ENCODE assay signal across 21 cellular contexts in the genomic region with DNA sequence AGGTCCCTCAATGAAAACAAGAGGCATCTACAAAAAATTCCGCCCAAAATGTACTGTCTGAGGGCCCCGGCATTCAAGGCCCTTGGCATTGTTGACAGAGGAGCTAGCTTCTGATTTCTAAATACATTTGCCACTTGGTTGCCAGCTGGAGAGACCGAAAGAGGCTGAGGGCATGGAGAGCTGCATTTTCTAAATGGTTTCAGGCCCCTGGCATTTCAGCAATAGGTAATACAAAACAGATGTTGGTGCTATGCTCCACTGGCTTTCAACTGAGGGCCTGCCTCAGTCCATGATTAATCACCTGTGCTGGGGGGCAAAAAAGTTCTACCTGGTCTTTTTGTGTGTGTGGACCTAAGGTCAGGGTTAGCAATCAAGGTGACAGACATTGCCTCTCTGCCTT.
A peak's percentile ranks its signal among the peaks of the same experiment; 100 is the strongest.
DNase-seq lines count a peak whose midpoint lies in the region; TF ChIP-seq lines count a peak whose summit lies in the region.
"Had no signal": no experiment of that assay in that cellular context is flagged by ENCODE, and none has a peak within 500 bp of the region (broad histone marks: within the 10 kb centered on the region; RNA-seq: fewer than 3 reads in every experiment).

No MANE protein-coding gene starts in this region.

- H3K4me3 ChIP-seq in fibroblast of the aortic adventitia (ENCODE audit: low read depth, low read length) (no peak overlapping the region), thyroid gland (replicated peaks in 1 of 3) (no peak overlapping the region)
- H3K4me3 ChIP-seq: psoas muscle, SK-N-MC had no signal

- no peaks in the 10 kb centered on the region for H3K27me3 ChIP-seq in thyroid gland
- H3K27me3 ChIP-seq: brain microvascular endothelial cell, foreskin keratinocyte had no signal

- intact Hi-C loops in thyroid gland (cut with DNase I), result no loop called here

- DNase-seq in NCI-H2171 treated with DMSO at 0.1 percent for 48 hours (lab: John Stamatoyannopoulos, UW) (peak; percentile 54), NCI-H2171 (lab: John Stamatoyannopoulos, UW) (no peak), NCI-H524 (lab: John Stamatoyannopoulos, UW) (peak; percentile 50 to 78), fibroblast of the aortic adventitia (ENCODE audit: low read depth) (peak; percentile 39), thyroid gland (peak; percentile 67 to 74), COLO668 (lab: John Stamatoyannopoulos, UW; ENCODE audit: unreplicated experiment) (no peak)
- DNase-seq in NK-92 treated with Interleukin-12 subunit alpha and Interleukin-12 subunit beta, amount 100 ng/mL, for 24 hours (lab: John Stamatoyannopoulos, UW), result no peak
- DNase-seq in activated CD8-positive, alpha-beta memory T cell treated with anti-CD3 and anti-CD28 coated beads, Interleukin-2, amount 50 U/mL, for 48 hours, result no peak
- DNase-seq: activated CD8-positive, alpha-beta T cell treated with anti-CD3 and anti-CD28 coated beads for 36 hours; activated naive CD8-positive, alpha-beta T cell treated with anti-CD3 and anti-CD28 coated beads, Interleukin-2, amount 10 ng/mL, durations not matched to agents 7 days and 5 days; activated T-cell treated with anti-CD3 and anti-CD28 coated beads, Interleukin-2, amount 50 U/mL, for 72 hours; brain microvascular endothelial cell; CD4-positive, CD25-positive, alpha-beta regulatory T cell; foreskin keratinocyte; kidney; psoas muscle; small intestine; stimulated activated CD4-positive, alpha-beta T cell treated with anti-CD3 and anti-CD28 coated beads, Interleukin-4, amount 100 ng/mL, for 24 hours; T-helper 9 cell had no signal

- no peaks in the 10 kb centered on the region for H3K36me3 ChIP-seq in thyroid gland
- H3K36me3 ChIP-seq: brain microvascular endothelial cell had no signal

- no peaks in the 10 kb centered on the region for H3K9me3 ChIP-seq in thyroid gland
- H3K9me3 ChIP-seq: psoas muscle had no signal

- 27 to 32% methylated on average over 3 of the region's 3 CpGs for WGBS in thyroid gland, 2 donors

- H3K4me1 ChIP-seq in thyroid gland, result peaks cover 48 to 53% of the 10 kb centered on the region in 2 donors
- H3K4me1 ChIP-seq: foreskin keratinocyte had no signal

- no peak for TF ChIP-seq POLR2A in thyroid gland (IDR thresholded peaks at IDR 0.05)

- H3K27ac ChIP-seq in thyroid gland, result peak overlapping the region; percentile 67 to 89 (median 82)
- H3K27ac ChIP-seq: brain microvascular endothelial cell, foreskin keratinocyte, KMS-11, psoas muscle, SK-N-MC had no signal

- TF ChIP-seq CTCF in fibroblast of the aortic adventitia (IDR thresholded peaks at IDR 0.05; ENCODE audit: insufficient read depth, low read length) (no peak), thyroid gland (IDR thresholded peaks at IDR 0.05) (no peak)

Comparison
In these comparisons a context has a peak if more than half of its experiments do, and no peak if none do; other contexts are left out.
1. DNase-seq: peak in NCI-H2171 treated with DMSO at 0.1 percent for 48 hours (single experiment), NCI-H524 (2 of 2), fibroblast of the aortic adventitia (single experiment) and thyroid gland (2 of 2); none in NCI-H2171 (single experiment), NK-92 treated with Interleukin-12 subunit alpha and Interleukin-12 subunit beta, amount 100 ng/mL, for 24 hours (single experiment), activated CD8-positive, alpha-beta memory T cell treated with anti-CD3 and anti-CD28 coated beads, Interleukin-2, amount 50 U/mL, for 48 hours (single experiment) and COLO668 (single experiment).